2 cellular contexts compared by ENCODE assay signal in the genomic region with DNA sequence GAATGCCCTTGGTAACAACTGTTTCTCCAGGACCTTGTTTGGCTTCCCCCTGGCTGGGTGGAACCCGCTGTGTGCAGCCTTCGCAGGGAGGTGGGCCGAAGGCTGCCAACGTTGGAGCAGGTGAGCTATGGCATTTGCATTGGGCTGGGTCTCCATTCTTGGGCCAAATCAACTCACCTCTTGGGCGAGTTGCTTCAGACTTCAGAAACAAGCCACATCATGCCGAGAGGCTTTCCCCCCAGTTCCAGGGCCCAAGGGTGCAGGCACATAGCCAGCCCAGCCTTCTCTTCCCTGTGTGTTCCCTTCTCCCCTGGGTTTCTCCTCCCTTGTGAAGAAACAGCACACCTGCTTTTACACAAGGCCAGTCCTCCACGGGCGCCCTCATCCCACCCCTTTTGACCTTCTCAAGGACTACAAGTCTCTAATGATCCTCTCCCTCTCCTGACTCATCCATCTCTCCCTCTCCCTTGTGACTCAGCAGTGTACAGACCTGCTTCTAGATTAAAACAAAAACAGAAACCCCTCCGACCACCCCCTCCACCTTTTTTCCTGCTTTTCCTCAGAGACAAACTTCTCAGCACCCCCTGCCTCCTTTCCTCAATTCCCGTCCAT.
TF ChIP-seq lines count a peak whose summit lies in the region.

No MANE protein-coding gene starts in this region.

TF ChIP-seq in A549, 52 proteins besides CTCF, POLR2A, EP300 and RAD21:
- TF ChIP-seq ZSCAN20 (CRISPR knock-in tag; IDR thresholded peaks at IDR 0.05), result no peak
- TF ChIP-seq, protein P1, sequence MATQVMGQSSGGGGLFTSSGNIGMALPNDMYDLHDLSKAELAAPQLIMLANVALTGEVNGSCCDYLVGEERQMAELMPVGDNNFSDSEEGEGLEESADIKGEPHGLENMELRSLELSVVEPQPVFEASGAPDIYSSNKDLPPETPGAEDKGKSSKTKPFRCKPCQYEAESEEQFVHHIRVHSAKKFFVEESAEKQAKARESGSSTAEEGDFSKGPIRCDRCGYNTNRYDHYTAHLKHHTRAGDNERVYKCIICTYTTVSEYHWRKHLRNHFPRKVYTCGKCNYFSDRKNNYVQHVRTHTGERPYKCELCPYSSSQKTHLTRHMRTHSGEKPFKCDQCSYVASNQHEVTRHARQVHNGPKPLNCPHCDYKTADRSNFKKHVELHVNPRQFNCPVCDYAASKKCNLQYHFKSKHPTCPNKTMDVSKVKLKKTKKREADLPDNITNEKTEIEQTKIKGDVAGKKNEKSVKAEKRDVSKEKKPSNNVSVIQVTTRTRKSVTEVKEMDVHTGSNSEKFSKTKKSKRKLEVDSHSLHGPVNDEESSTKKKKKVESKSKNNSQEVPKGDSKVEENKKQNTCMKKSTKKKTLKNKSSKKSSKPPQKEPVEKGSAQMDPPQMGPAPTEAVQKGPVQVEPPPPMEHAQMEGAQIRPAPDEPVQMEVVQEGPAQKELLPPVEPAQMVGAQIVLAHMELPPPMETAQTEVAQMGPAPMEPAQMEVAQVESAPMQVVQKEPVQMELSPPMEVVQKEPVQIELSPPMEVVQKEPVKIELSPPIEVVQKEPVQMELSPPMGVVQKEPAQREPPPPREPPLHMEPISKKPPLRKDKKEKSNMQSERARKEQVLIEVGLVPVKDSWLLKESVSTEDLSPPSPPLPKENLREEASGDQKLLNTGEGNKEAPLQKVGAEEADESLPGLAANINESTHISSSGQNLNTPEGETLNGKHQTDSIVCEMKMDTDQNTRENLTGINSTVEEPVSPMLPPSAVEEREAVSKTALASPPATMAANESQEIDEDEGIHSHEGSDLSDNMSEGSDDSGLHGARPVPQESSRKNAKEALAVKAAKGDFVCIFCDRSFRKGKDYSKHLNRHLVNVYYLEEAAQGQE (IDR thresholded peaks at IDR 0.05), result no peak
- TF ChIP-seq HEYL (CRISPR knock-in tag; IDR thresholded peaks at IDR 0.05), result no peak
- TF ChIP-seq, protein P2, sequence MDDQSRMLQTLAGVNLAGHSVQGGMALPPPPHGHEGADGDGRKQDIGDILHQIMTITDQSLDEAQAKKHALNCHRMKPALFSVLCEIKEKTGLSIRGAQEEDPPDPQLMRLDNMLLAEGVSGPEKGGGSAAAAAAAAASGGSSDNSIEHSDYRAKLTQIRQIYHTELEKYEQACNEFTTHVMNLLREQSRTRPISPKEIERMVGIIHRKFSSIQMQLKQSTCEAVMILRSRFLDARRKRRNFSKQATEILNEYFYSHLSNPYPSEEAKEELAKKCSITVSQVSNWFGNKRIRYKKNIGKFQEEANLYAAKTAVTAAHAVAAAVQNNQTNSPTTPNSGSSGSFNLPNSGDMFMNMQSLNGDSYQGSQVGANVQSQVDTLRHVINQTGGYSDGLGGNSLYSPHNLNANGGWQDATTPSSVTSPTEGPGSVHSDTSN (IDR thresholded peaks at IDR 0.05), result no peak

TF ChIP-seq in H1, 55 proteins besides CTCF, POLR2A, EP300 and RAD21:
- TF ChIP-seq SIX5 (IDR thresholded peaks at IDR 0.05; ENCODE audit: low read depth, low read length) (no peak), TCF12 (IDR thresholded peaks at IDR 0.05; ENCODE audit: low read depth, low read length) (no peak), SP1 (IDR thresholded peaks at IDR 0.05; ENCODE audit: low read depth, low read length) (no peak), GTF2F1 (IDR thresholded peaks at IDR 0.05; ENCODE audit: borderline replicate concordance, low read depth, low read length) (no peak), EGR1 (IDR thresholded peaks at IDR 0.05; ENCODE audit: borderline replicate concordance, low read depth, low read length) (no peak), RBBP5 (IDR thresholded peaks at IDR 0.05; ENCODE audit: borderline replicate concordance, low read depth, low read length) (no peak), GABPA (IDR thresholded peaks at IDR 0.05; ENCODE audit: borderline replicate concordance, insufficient read depth, low read length) (no peak), CBX8 (IDR thresholded peaks at IDR 0.05; ENCODE audit: borderline replicate concordance, low read depth, low read length) (no peak), BACH1 (IDR thresholded peaks at IDR 0.05; ENCODE audit: low read length) (no peak), HDAC6 (IDR thresholded peaks at IDR 0.05; ENCODE audit: low read depth, low read length) (no peak), CHD2 (IDR thresholded peaks at IDR 0.05; ENCODE audit: low read length) (no peak), TEAD4 (IDR thresholded peaks at IDR 0.05; ENCODE audit: low read depth, low read length) (no peak), TAF7 (optimal IDR thresholded peaks at IDR 0.05; ENCODE audit: borderline replicate concordance, low read depth, low read length) (no peak), RXRA (IDR thresholded peaks at IDR 0.05; ENCODE audit: insufficient read depth, low read depth, low read length) (no peak), JUND (IDR thresholded peaks at IDR 0.05; ENCODE audit: low read length) (no peak), POLR2AphosphoS5 (IDR thresholded peaks at IDR 0.05; ENCODE audit: low read depth, low read length) (no peak)
- TF ChIP-seq, protein P3, sequence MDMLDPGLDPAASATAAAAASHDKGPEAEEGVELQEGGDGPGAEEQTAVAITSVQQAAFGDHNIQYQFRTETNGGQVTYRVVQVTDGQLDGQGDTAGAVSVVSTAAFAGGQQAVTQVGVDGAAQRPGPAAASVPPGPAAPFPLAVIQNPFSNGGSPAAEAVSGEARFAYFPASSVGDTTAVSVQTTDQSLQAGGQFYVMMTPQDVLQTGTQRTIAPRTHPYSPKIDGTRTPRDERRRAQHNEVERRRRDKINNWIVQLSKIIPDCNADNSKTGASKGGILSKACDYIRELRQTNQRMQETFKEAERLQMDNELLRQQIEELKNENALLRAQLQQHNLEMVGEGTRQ (IDR thresholded peaks at IDR 0.05; ENCODE audit: low read length), result no peak
